12 cellular contexts compared by ENCODE assay signal in the genomic region with DNA sequence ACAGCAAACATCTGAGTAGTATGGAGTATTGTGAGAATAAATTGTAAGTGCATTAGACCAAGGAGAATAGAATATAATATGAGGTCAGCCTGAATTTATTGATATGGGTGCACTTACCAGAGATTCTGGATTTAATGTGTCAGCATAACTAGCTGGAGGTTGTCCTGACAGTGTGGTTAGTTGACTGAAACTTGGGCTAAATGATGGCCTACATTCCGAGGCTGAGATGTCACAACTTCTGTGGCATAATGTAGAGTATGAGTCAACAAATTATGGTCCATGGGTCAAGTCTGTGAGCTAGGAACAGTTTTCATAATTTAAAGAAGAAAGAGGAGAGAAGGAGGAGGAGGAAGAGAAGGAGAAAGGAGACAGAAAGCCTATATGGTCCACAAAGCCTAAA.
A peak's percentile ranks its signal among the peaks of the same experiment; 100 is the strongest.
DNase-seq lines count a peak whose midpoint lies in the region; ATAC-seq and TF ChIP-seq lines count a peak whose summit lies in the region.
"Had no signal": no experiment of that assay in that cellular context is flagged by ENCODE, and none has a peak within 500 bp of the region (broad histone marks: within the 10 kb centered on the region; RNA-seq: fewer than 3 reads in every experiment).

No MANE protein-coding gene starts in this region.

- H3K27me3 ChIP-seq in tibial artery (no peaks in the 10 kb centered on the region), HAP-1 (ENCODE audit: low read depth) (0 out of 2 replicates have a peak, but pooled peaks cover 3% of the 10 kb centered on the region)
- H3K27me3 ChIP-seq: spleen had no signal

- H3K4me3 ChIP-seq in HEK293 (ENCODE audit: low read depth, low read length) (no peak overlapping the region), tibial artery (no peak overlapping the region), HAP-1 (no peak overlapping the region)
- H3K4me3 ChIP-seq: spleen had no signal

- H3K4me1 Mint-ChIP-seq in T-cell, result no peaks in the 10 kb centered on the region

- DNase-seq in fibroblast of the conjunctiva (ENCODE audit: low read depth) (peak; percentile 28), tibial artery (no peak), T-cell (no peak), HAP-1 (ENCODE audit: low spot score in 2 of 2) (no peak)
- DNase-seq: amygdala, immature natural killer cell, natural killer cell, NCI-H1105 treated with DMSO at 0.1 percent for 48 hours, spleen had no signal

- no peak overlapping the region for H3K27ac ChIP-seq in HEK293 (ENCODE audit: extremely low read depth, low read depth, low read length)
- peak overlapping the region; percentile 53 to 55 for H3K27ac ChIP-seq in tibial artery
- H3K27ac ChIP-seq: spleen had no signal

- no peak overlapping the region for H3K27ac Mint-ChIP-seq in T-cell

- no peaks in the 10 kb centered on the region for H3K9me3 Mint-ChIP-seq in T-cell
- H3K9me3 Mint-ChIP-seq: immature natural killer cell, natural killer cell had no signal

- no peaks in the 10 kb centered on the region for H3K9me3 ChIP-seq in HEK293 (ENCODE audit: control insufficient read depth, insufficient read depth, low read depth, low read length)
- no peaks in the 10 kb centered on the region for H3K9me3 ChIP-seq in tibial artery
- no peaks in the 10 kb centered on the region for H3K9me3 ChIP-seq in HAP-1
- H3K9me3 ChIP-seq: spleen had no signal

- intact Hi-C loops in tibial artery (cut with DNase I; ENCODE audit: low total_unique reads), result no loop called here

- POLR2A ChIA-PET in HEK293 (lab: Yijun Ruan, JAX) (interaction anchor here (1.6 kb wide), 1 partner anchor 24 kb away, joined by 3 read pairs; no protein-coding TSS in a partner anchor), T-cell (lab: Charles Lee) (no interaction called here)

- H3K36me3 Mint-ChIP-seq in T-cell, result no peaks in the 10 kb centered on the region
- H3K36me3 Mint-ChIP-seq: natural killer cell had no signal

- ATAC-seq in SK-N-SH treated with all-trans-retinoic acid at 6 μM for 48 hours (peak; percentile 47), T-cell (replicated peaks in 1 of 4) (no peak), GM18870 (IDR thresholded peaks at IDR 0.05; ENCODE audit: unreplicated experiment) (no peak)
- ATAC-seq: natural killer cell had no signal

- peaks cover 12% of the 10 kb centered on the region for H3K4me1 ChIP-seq in HEK293 (ENCODE audit: control insufficient read depth, insufficient read depth, low read length)
- H3K4me1 ChIP-seq in tibial artery, result peaks cover 0 to 58% (median 26%) of the 10 kb centered on the region in 4 donors
- H3K4me1 ChIP-seq in HAP-1, result peaks cover 19% of the 10 kb centered on the region
- H3K4me1 ChIP-seq: spleen had no signal

- CTCF ChIA-PET in HEK293 (lab: Yijun Ruan, JAX) (no interaction called here), T-cell (lab: Charles Lee) (interaction anchor here in 1 of 2 donors (0.6 kb wide), 1 partner anchor 58 kb away, joined by 5 read pairs; no protein-coding TSS in a partner anchor)

- no peak overlapping the region for H3K4me3 Mint-ChIP-seq in T-cell
- H3K4me3 Mint-ChIP-seq: immature natural killer cell, natural killer cell had no signal

- peaks cover 0 to 5% of the 10 kb centered on the region in 2 donors for H3K27me3 Mint-ChIP-seq in T-cell

- TF ChIP-seq CTCF in HEK293 (tag by site-specific recombination; IDR thresholded peaks at IDR 0.05), result no peak
- TF ChIP-seq CTCF in tibial artery (IDR thresholded peaks at IDR 0.05), result no peak

- in situ Hi-C loops in HAP-1 (cut with MboI; ENCODE audit: low sequenced_read_pairs), result no loop called here

- H3K36me3 ChIP-seq in HEK293 (ENCODE audit: control insufficient read depth in 2 of 2, insufficient read depth in 1 of 2, low read length in 2 of 2) (no peaks in the 10 kb centered on the region), tibial artery (no peaks in the 10 kb centered on the region), HAP-1 (replicated peaks) (no peaks in the 10 kb centered on the region)
- H3K36me3 ChIP-seq: spleen had no signal

TF ChIP-seq in HEK293, 187 proteins besides CTCF, POLR2A, EP300 and RAD21:
- peak; percentile 14; the same call in 1 of the 2 replicates for TF ChIP-seq ZNF366 (tag by site-specific recombination; conservative IDR thresholded peaks at IDR 0.05)
- TF ChIP-seq, protein P1, sequence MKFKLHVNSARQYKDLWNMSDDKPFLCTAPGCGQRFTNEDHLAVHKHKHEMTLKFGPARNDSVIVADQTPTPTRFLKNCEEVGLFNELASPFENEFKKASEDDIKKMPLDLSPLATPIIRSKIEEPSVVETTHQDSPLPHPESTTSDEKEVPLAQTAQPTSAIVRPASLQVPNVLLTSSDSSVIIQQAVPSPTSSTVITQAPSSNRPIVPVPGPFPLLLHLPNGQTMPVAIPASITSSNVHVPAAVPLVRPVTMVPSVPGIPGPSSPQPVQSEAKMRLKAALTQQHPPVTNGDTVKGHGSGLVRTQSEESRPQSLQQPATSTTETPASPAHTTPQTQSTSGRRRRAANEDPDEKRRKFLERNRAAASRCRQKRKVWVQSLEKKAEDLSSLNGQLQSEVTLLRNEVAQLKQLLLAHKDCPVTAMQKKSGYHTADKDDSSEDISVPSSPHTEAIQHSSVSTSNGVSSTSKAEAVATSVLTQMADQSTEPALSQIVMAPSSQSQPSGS (tag by site-specific recombination; IDR thresholded peaks at IDR 0.05; ENCODE audit: low read depth), result no peak
- TF ChIP-seq ZBTB21 (tag by site-specific recombination; IDR thresholded peaks at IDR 0.05), result no peak
- TF ChIP-seq, protein P2, sequence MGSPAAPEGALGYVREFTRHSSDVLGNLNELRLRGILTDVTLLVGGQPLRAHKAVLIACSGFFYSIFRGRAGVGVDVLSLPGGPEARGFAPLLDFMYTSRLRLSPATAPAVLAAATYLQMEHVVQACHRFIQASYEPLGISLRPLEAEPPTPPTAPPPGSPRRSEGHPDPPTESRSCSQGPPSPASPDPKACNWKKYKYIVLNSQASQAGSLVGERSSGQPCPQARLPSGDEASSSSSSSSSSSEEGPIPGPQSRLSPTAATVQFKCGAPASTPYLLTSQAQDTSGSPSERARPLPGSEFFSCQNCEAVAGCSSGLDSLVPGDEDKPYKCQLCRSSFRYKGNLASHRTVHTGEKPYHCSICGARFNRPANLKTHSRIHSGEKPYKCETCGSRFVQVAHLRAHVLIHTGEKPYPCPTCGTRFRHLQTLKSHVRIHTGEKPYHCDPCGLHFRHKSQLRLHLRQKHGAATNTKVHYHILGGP (tag by site-specific recombination; IDR thresholded peaks at IDR 0.05), result no peak
- TF ChIP-seq ZNF548 (tag by site-specific recombination; IDR thresholded peaks at IDR 0.05), result no peak
TF ChIP-seq in HEK293: peak in this region for 1.

TF ChIP-seq in SK-N-SH treated with all-trans-retinoic acid at 6 μM for 48 hours, 23 proteins besides CTCF, POLR2A, EP300 and RAD21:
- TF ChIP-seq, protein P3, sequence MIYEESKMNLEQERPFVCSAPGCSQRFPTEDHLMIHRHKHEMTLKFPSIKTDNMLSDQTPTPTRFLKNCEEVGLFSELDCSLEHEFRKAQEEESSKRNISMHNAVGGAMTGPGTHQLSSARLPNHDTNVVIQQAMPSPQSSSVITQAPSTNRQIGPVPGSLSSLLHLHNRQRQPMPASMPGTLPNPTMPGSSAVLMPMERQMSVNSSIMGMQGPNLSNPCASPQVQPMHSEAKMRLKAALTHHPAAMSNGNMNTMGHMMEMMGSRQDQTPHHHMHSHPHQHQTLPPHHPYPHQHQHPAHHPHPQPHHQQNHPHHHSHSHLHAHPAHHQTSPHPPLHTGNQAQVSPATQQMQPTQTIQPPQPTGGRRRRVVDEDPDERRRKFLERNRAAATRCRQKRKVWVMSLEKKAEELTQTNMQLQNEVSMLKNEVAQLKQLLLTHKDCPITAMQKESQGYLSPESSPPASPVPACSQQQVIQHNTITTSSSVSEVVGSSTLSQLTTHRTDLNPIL (CRISPR knock-in tag; IDR thresholded peaks at IDR 0.05; ENCODE audit: low read depth), result 0 out of 2 replicates have a peak, but pooled peaks have one; percentile 8
- no peak for TF ChIP-seq ZNF8 (CRISPR knock-in tag; IDR thresholded peaks at IDR 0.05)
